ENCODE assay signal across 1 cellular context in genomic region chr3:105368575-105369500, GRCh38.
A peak's percentile ranks its signal among the peaks of the same experiment; 100 is the strongest.
TF ChIP-seq lines count a peak whose summit lies in the region.

No MANE protein-coding gene starts in this region.

TF ChIP-seq in HEK293, 187 proteins besides CTCF, POLR2A, EP300 and RAD21 (continued from another document and continues in another):
- TF ChIP-seq ZBTB11 (tag by site-specific recombination; conservative IDR thresholded peaks at IDR 0.05; ENCODE audit: low read depth) (no peak), KLF16 (tag by site-specific recombination; IDR thresholded peaks at IDR 0.05) (no peak), MZF1 (tag by site-specific recombination; IDR thresholded peaks at IDR 0.05; ENCODE audit: borderline replicate concordance) (no peak), ELK4 (IDR thresholded peaks at IDR 0.05; ENCODE audit: borderline replicate concordance, low read depth, low read length) (no peak), MEIS1 (CRISPR knock-in tag; IDR thresholded peaks at IDR 0.05; ENCODE audit: borderline replicate concordance) (no peak), ZNF394 (tag by site-specific recombination; IDR thresholded peaks at IDR 0.05; ENCODE audit: borderline replicate concordance) (no peak), GFI1B (tag by site-specific recombination; IDR thresholded peaks at IDR 0.05) (no peak), ZNF202 (tag by site-specific recombination; IDR thresholded peaks at IDR 0.05; ENCODE audit: borderline replicate concordance) (no peak), ZNF132 (tag by site-specific recombination; IDR thresholded peaks at IDR 0.05; ENCODE audit: borderline replicate concordance) (no peak), ZNF707 (tag by site-specific recombination; IDR thresholded peaks at IDR 0.05) (no peak), ZNF521 (tag by site-specific recombination; IDR thresholded peaks at IDR 0.05) (no peak), KLF7 (tag by site-specific recombination; IDR thresholded peaks at IDR 0.05; ENCODE audit: borderline replicate concordance) (no peak), ZNF837 (tag by site-specific recombination; IDR thresholded peaks at IDR 0.05) (no peak), ZNF354C (tag by site-specific recombination; IDR thresholded peaks at IDR 0.05; ENCODE audit: borderline replicate concordance, low read depth) (no peak), SCRT1 (tag by site-specific recombination; IDR thresholded peaks at IDR 0.05; ENCODE audit: borderline replicate concordance) (no peak), ZNF26 (tag by site-specific recombination; IDR thresholded peaks at IDR 0.05) (no peak), ZNF555 (tag by site-specific recombination; conservative IDR thresholded peaks at IDR 0.05) (no peak), ZFP37 (tag by site-specific recombination; IDR thresholded peaks at IDR 0.05) (0 out of 2 replicates have a peak, but pooled peaks have one; percentile 38), ZNF544 (tag by site-specific recombination; IDR thresholded peaks at IDR 0.05) (no peak), ZNF174 (tag by site-specific recombination; IDR thresholded peaks at IDR 0.05) (no peak), FEZF1 (tag by site-specific recombination; IDR thresholded peaks at IDR 0.05) (no peak), ZNF701 (tag by site-specific recombination; IDR thresholded peaks at IDR 0.05) (no peak), ZNF629 (tag by site-specific recombination; IDR thresholded peaks at IDR 0.05) (no peak), ZNF10 (tag by site-specific recombination; IDR thresholded peaks at IDR 0.05) (no peak), ZNF311 (tag by site-specific recombination; IDR thresholded peaks at IDR 0.05; ENCODE audit: borderline replicate concordance) (no peak), GLI2 (tag by site-specific recombination; IDR thresholded peaks at IDR 0.05; ENCODE audit: borderline replicate concordance, low read depth) (no peak), ZNF398 (tag by site-specific recombination; IDR thresholded peaks at IDR 0.05) (no peak), IKZF3 (tag by site-specific recombination; IDR thresholded peaks at IDR 0.05) (no peak), GLIS1 (tag by site-specific recombination; IDR thresholded peaks at IDR 0.05) (peak; percentile 89), ZBTB7A (tag by site-specific recombination; IDR thresholded peaks at IDR 0.05; ENCODE audit: low read depth) (no peak), ZNF785 (tag by site-specific recombination; IDR thresholded peaks at IDR 0.05) (no peak), ZNF24 (tag by site-specific recombination; IDR thresholded peaks at IDR 0.05) (no peak), BCL11B (tag by site-specific recombination; IDR thresholded peaks at IDR 0.05; ENCODE audit: low read depth) (no peak), ZFP3 (tag by site-specific recombination; IDR thresholded peaks at IDR 0.05; ENCODE audit: low read depth) (no peak), GLI4 (tag by site-specific recombination; IDR thresholded peaks at IDR 0.05) (no peak), ZNF514 (tag by site-specific recombination; IDR thresholded peaks at IDR 0.05) (no peak)
- TF ChIP-seq, protein P1, sequence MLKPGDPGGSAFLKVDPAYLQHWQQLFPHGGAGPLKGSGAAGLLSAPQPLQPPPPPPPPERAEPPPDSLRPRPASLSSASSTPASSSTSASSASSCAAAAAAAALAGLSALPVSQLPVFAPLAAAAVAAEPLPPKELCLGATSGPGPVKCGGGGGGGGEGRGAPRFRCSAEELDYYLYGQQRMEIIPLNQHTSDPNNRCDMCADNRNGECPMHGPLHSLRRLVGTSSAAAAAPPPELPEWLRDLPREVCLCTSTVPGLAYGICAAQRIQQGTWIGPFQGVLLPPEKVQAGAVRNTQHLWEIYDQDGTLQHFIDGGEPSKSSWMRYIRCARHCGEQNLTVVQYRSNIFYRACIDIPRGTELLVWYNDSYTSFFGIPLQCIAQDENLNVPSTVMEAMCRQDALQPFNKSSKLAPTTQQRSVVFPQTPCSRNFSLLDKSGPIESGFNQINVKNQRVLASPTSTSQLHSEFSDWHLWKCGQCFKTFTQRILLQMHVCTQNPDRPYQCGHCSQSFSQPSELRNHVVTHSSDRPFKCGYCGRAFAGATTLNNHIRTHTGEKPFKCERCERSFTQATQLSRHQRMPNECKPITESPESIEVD (tag by site-specific recombination; IDR thresholded peaks at IDR 0.05) = no peak
- TF ChIP-seq, protein P2, sequence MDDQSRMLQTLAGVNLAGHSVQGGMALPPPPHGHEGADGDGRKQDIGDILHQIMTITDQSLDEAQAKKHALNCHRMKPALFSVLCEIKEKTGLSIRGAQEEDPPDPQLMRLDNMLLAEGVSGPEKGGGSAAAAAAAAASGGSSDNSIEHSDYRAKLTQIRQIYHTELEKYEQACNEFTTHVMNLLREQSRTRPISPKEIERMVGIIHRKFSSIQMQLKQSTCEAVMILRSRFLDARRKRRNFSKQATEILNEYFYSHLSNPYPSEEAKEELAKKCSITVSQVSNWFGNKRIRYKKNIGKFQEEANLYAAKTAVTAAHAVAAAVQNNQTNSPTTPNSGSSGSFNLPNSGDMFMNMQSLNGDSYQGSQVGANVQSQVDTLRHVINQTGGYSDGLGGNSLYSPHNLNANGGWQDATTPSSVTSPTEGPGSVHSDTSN (CRISPR knock-in tag; IDR thresholded peaks at IDR 0.05) = no peak
- TF ChIP-seq, protein P3, sequence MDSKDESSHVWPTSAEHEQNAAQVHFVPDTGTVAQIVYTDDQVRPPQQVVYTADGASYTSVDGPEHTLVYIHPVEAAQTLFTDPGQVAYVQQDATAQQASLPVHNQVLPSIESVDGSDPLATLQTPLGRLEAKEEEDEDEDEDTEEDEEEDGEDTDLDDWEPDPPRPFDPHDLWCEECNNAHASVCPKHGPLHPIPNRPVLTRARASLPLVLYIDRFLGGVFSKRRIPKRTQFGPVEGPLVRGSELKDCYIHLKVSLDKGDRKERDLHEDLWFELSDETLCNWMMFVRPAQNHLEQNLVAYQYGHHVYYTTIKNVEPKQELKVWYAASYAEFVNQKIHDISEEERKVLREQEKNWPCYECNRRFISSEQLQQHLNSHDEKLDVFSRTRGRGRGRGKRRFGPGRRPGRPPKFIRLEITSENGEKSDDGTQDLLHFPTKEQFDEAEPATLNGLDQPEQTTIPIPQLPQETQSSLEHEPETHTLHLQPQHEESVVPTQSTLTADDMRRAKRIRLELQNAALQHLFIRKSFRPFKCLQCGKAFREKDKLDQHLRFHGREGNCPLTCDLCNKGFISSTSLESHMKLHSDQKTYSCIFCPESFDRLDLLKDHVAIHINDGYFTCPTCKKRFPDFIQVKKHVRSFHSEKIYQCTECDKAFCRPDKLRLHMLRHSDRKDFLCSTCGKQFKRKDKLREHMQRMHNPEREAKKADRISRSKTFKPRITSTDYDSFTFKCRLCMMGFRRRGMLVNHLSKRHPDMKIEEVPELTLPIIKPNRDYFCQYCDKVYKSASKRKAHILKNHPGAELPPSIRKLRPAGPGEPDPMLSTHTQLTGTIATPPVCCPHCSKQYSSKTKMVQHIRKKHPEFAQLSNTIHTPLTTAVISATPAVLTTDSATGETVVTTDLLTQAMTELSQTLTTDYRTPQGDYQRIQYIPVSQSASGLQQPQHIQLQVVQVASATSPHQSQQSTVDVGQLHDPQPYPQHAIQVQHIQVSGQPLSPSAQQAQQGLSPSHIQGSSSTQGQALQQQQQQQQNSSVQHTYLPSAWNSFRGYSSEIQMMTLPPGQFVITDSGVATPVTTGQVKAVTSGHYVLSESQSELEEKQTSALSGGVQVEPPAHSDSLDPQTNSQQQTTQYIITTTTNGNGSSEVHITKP (tag by site-specific recombination; IDR thresholded peaks at IDR 0.05) = peak; percentile 98
- TF ChIP-seq, protein P4, sequence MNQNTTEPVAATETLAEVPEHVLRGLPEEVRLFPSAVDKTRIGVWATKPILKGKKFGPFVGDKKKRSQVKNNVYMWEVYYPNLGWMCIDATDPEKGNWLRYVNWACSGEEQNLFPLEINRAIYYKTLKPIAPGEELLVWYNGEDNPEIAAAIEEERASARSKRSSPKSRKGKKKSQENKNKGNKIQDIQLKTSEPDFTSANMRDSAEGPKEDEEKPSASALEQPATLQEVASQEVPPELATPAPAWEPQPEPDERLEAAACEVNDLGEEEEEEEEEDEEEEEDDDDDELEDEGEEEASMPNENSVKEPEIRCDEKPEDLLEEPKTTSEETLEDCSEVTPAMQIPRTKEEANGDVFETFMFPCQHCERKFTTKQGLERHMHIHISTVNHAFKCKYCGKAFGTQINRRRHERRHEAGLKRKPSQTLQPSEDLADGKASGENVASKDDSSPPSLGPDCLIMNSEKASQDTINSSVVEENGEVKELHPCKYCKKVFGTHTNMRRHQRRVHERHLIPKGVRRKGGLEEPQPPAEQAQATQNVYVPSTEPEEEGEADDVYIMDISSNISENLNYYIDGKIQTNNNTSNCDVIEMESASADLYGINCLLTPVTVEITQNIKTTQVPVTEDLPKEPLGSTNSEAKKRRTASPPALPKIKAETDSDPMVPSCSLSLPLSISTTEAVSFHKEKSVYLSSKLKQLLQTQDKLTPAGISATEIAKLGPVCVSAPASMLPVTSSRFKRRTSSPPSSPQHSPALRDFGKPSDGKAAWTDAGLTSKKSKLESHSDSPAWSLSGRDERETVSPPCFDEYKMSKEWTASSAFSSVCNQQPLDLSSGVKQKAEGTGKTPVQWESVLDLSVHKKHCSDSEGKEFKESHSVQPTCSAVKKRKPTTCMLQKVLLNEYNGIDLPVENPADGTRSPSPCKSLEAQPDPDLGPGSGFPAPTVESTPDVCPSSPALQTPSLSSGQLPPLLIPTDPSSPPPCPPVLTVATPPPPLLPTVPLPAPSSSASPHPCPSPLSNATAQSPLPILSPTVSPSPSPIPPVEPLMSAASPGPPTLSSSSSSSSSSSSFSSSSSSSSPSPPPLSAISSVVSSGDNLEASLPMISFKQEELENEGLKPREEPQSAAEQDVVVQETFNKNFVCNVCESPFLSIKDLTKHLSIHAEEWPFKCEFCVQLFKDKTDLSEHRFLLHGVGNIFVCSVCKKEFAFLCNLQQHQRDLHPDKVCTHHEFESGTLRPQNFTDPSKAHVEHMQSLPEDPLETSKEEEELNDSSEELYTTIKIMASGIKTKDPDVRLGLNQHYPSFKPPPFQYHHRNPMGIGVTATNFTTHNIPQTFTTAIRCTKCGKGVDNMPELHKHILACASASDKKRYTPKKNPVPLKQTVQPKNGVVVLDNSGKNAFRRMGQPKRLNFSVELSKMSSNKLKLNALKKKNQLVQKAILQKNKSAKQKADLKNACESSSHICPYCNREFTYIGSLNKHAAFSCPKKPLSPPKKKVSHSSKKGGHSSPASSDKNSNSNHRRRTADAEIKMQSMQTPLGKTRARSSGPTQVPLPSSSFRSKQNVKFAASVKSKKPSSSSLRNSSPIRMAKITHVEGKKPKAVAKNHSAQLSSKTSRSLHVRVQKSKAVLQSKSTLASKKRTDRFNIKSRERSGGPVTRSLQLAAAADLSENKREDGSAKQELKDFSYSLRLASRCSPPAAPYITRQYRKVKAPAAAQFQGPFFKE (tag by site-specific recombination; IDR thresholded peaks at IDR 0.05; ENCODE audit: borderline replicate concordance) = no peak
- TF ChIP-seq, protein P5, sequence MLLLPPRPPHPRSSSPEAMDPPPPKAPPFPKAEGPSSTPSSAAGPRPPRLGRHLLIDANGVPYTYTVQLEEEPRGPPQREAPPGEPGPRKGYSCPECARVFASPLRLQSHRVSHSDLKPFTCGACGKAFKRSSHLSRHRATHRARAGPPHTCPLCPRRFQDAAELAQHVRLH (tag by site-specific recombination; IDR thresholded peaks at IDR 0.05) = no peak
